ENCODE assay signal across 8 cellular contexts in the genomic region with DNA sequence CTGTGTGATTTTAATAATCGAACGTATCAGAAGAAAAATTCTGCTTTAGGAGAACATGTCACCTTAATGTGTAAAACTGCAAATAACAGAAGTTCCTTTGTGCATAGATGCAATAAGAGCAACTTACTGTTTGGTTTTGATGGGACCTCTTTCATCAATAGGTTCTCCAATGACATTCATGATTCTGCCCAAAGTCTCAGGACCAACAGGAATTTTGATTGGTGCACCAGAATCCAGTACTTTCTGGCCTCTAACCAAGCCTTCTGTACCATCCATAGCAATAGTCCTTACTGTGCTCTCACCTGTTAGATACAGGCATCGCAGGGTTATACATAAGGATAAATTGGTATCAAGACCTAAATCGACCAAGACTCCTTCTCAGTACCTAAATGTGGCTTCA. TPM values are rescaled to one million over a fixed set of nuclear protein-coding genes. Genes with fewer than 3 reads are reported as not detected.
DNase-seq lines count a peak whose midpoint lies in the region; ATAC-seq, FAIRE-seq and TF ChIP-seq lines count a peak whose summit lies in the region.

No MANE protein-coding gene starts in this region.

- H3K9ac ChIP-seq in kidney (ENCODE audit: low read length in 2 of 2) = peak overlapping the region; percentile 97 to 100

- intact Hi-C loops in activated CD4-positive, alpha-beta T cell treated with anti-CD3 and anti-CD28 coated beads for 36 hours (cut with DNase I, micrococcal nuclease) = loop anchor here (1.0 to 5.0 kb wide), 3 partner anchors 14 to 527 kb away; a partner anchor contains a TSS
- intact Hi-C loops in kidney (cut with DNase I) (no loop called here), testis (cut with DNase I; ENCODE audit: low total_unique reads) (no loop called here)

- peak overlapping the region; percentile 95 for H3K27ac Mint-ChIP-seq in activated CD4-positive, alpha-beta T cell treated with anti-CD3 and anti-CD28 coated beads for 36 hours
- peak overlapping the region; percentile 95 for H3K27ac Mint-ChIP-seq in activated naive CD8-positive, alpha-beta T cell treated with anti-CD3 and anti-CD28 coated beads, Interleukin-2, amount 50 U/mL, for 24 hours

- H3K9me3 Mint-ChIP-seq in activated CD4-positive, alpha-beta T cell treated with anti-CD3 and anti-CD28 coated beads for 36 hours (ENCODE audit: low read depth) = no peaks in the 10 kb centered on the region
- no peaks in the 10 kb centered on the region for H3K9me3 Mint-ChIP-seq in activated naive CD8-positive, alpha-beta T cell treated with anti-CD3 and anti-CD28 coated beads, Interleukin-2, amount 50 U/mL, for 24 hours

- H3K36me3 ChIP-seq in kidney (ENCODE audit: control insufficient read depth in 1 of 2, insufficient read depth in 2 of 2, low read length in 2 of 2) (peaks cover 29 to 35% of the 10 kb centered on the region in 2 donors), testis (ENCODE audit: low read depth, missing control alignments) (no peaks in the 10 kb centered on the region)

- peaks cover 34% of the 10 kb centered on the region for H3K4me1 Mint-ChIP-seq in activated CD4-positive, alpha-beta T cell treated with anti-CD3 and anti-CD28 coated beads for 36 hours
- peaks cover 44% of the 10 kb centered on the region for H3K4me1 Mint-ChIP-seq in activated naive CD8-positive, alpha-beta T cell treated with anti-CD3 and anti-CD28 coated beads, Interleukin-2, amount 50 U/mL, for 24 hours

- no peak for TF ChIP-seq POLR2A in testis (IDR thresholded peaks at IDR 0.05)

- H3K4me3 ChIP-seq in kidney (ENCODE audit: low read length in 2 of 2) (peak overlapping the region; percentile 97 to 100), testis (peak overlapping the region; percentile 84 to 98)

- CTCF ChIA-PET in activated CD4-positive, alpha-beta T cell treated with anti-CD3 and anti-CD28 coated beads for 36 hours (lab: Charles Lee) = interaction anchor here (0.7 to 5.7 kb wide), 2 partner anchors 9 to 46 kb away, joined by 3 to 33 read pairs; no protein-coding TSS in a partner anchor

- H3K4me3 Mint-ChIP-seq in activated CD4-positive, alpha-beta T cell treated with anti-CD3 and anti-CD28 coated beads for 36 hours = peak overlapping the region; percentile 95
- H3K4me3 Mint-ChIP-seq in activated naive CD8-positive, alpha-beta T cell treated with anti-CD3 and anti-CD28 coated beads, Interleukin-2, amount 50 U/mL, for 24 hours = peak overlapping the region; percentile 94

- H3K4me1 ChIP-seq in kidney (ENCODE audit: control insufficient read depth in 1 of 2, insufficient read depth in 1 of 2, low read depth in 1 of 2, low read length in 2 of 2) = peaks cover 5 to 17% of the 10 kb centered on the region in 2 donors
- H3K4me1 ChIP-seq in testis = peaks cover 14% of the 10 kb centered on the region

- 26 to 36% methylated on average over 4 of the region's 4 CpGs for WGBS in testis, 2 donors

- no peak for DNase-seq in activated CD4-positive, alpha-beta T cell treated with anti-CD3 and anti-CD28 coated beads for 36 hours
- DNase-seq in activated CD4-positive, alpha-beta T cell treated with anti-CD3 and anti-CD28 coated beads, Interleukin-2, amount 50 U/mL, for 1 hour = no peak
- DNase-seq in activated naive CD8-positive, alpha-beta T cell treated with anti-CD3 and anti-CD28 coated beads, Interleukin-2, amount 50 U/mL, for 24 hours = no peak
- DNase-seq in kidney (no peak), testis (no peak), HPDE6-E6E7 (ENCODE audit: extremely low spot score) (no peak), activated gamma-delta T cell treated with Interleukin-2 at 50 U/mL for 16 hours (no peak), T1000 (lab: John Stamatoyannopoulos, UW) (no peak)

- H3K27me3 ChIP-seq in testis = no peaks in the 10 kb centered on the region

- no peak for ATAC-seq in activated CD4-positive, alpha-beta T cell treated with anti-CD3 and anti-CD28 coated beads for 36 hours
- ATAC-seq in activated naive CD8-positive, alpha-beta T cell treated with anti-CD3 and anti-CD28 coated beads, Interleukin-2, amount 50 U/mL, for 24 hours = no peak

- POLR2A ChIA-PET in activated CD4-positive, alpha-beta T cell treated with anti-CD3 and anti-CD28 coated beads for 36 hours (lab: Charles Lee) = interaction anchor here (2.0 kb wide), 1 partner anchor 9 kb away, joined by 17 read pairs; no protein-coding TSS in a partner anchor

- no peak for FAIRE-seq in kidney (lab: Jason Lieb, UNC)

- TF ChIP-seq CTCF in kidney (IDR thresholded peaks at IDR 0.05; ENCODE audit: borderline replicate concordance, extremely low read depth, insufficient read depth) (no peak), testis (IDR thresholded peaks at IDR 0.05) (no peak)

- H3K27ac ChIP-seq in kidney (ENCODE audit: low read depth in 2 of 2, low read length in 2 of 2) (peak overlapping the region in 1 of 2 donors; percentile 92), testis (peak overlapping the region; percentile 89 to 95)

- H3K9me3 ChIP-seq in kidney (ENCODE audit: control insufficient read depth in 1 of 2, low read length in 2 of 2) = no peaks in the 10 kb centered on the region
- no peaks in the 10 kb centered on the region for H3K9me3 ChIP-seq in testis

- no peaks in the 10 kb centered on the region for H3K27me3 Mint-ChIP-seq in activated CD4-positive, alpha-beta T cell treated with anti-CD3 and anti-CD28 coated beads for 36 hours
- peaks cover 2% of the 10 kb centered on the region for H3K27me3 Mint-ChIP-seq in activated naive CD8-positive, alpha-beta T cell treated with anti-CD3 and anti-CD28 coated beads, Interleukin-2, amount 50 U/mL, for 24 hours

- peaks cover 52% of the 10 kb centered on the region for H3K36me3 Mint-ChIP-seq in activated CD4-positive, alpha-beta T cell treated with anti-CD3 and anti-CD28 coated beads for 36 hours (ENCODE audit: low read depth)
- peaks cover 54% of the 10 kb centered on the region for H3K36me3 Mint-ChIP-seq in activated naive CD8-positive, alpha-beta T cell treated with anti-CD3 and anti-CD28 coated beads, Interleukin-2, amount 50 U/mL, for 24 hours (ENCODE audit: low read depth)

RNA-seq across cellular contexts. Expression of a gene that starts 1.1 kb away (rescaled TPM):
- total RNA-seq in activated CD4-positive, alpha-beta T cell treated with anti-CD3 and anti-CD28 coated beads for 36 hours = 100 to 1,000 TPM; 756 to 818 TPM
- total RNA-seq in kidney (568 TPM), testis (100 to 1,000 TPM; 342 to 387 TPM)
- polyA plus RNA-seq in kidney (ENCODE audit: insufficient read depth, low read depth, low replicate concordance) (1,584 TPM), testis (ENCODE audit: insufficient read depth, low read depth, low replicate concordance) (666 TPM)

RNA-seq across cellular contexts. Expression of a gene that starts 14.5 kb away (rescaled TPM):
- total RNA-seq in activated CD4-positive, alpha-beta T cell treated with anti-CD3 and anti-CD28 coated beads for 36 hours = 100 to 1,000 TPM in 1 of 2 experiments, 10 to 100 TPM in 1; 79.4 to 129 TPM
- total RNA-seq in kidney = 98.6 TPM
- polyA plus RNA-seq in kidney (ENCODE audit: insufficient read depth, low read depth, low replicate concordance) = 10.5 TPM
- total RNA-seq in testis = 100 to 1,000 TPM; 250 to 316 TPM
- 134 TPM for polyA plus RNA-seq in testis (ENCODE audit: insufficient read depth, low read depth, low replicate concordance)

RNA-seq across cellular contexts. Expression of a gene that starts 43.4 kb away (rescaled TPM):
- 100 to 1,000 TPM; 284 to 386 TPM for total RNA-seq in activated CD4-positive, alpha-beta T cell treated with anti-CD3 and anti-CD28 coated beads for 36 hours
- 186 TPM for total RNA-seq in kidney
- polyA plus RNA-seq in kidney (ENCODE audit: insufficient read depth, low read depth, low replicate concordance) = 207 TPM
- total RNA-seq in testis = 100 to 1,000 TPM; 102 to 110 TPM
- 267 TPM for polyA plus RNA-seq in testis (ENCODE audit: insufficient read depth, low read depth, low replicate concordance)

Comparison
In these comparisons a context has a peak if more than half of its experiments do, and no peak if none do; other contexts are left out.
1. intact Hi-C loops: an anchor here in activated CD4-positive, alpha-beta T cell treated with anti-CD3 and anti-CD28 coated beads for 36 hours (1.0 to 5.0 kb wide); none called in kidney and testis.